In genomic region chr3:99868438-99868723, GRCh38 we compare ENCODE assay signal across 10 cellular contexts. TPM values are rescaled to one million over a fixed set of nuclear protein-coding genes. Genes with fewer than 3 reads are reported as not detected.
DNase-seq lines count a peak whose midpoint lies in the region; ATAC-seq and TF ChIP-seq lines count a peak whose summit lies in the region.
"Had no signal": no experiment of that assay in that cellular context is flagged by ENCODE, and none has a peak within 500 bp of the region (broad histone marks: within the 10 kb centered on the region; RNA-seq: fewer than 3 reads in every experiment).

No MANE protein-coding gene starts in this region.

- peaks cover 35% of the 10 kb centered on the region for H3K4me1 ChIP-seq in HEK293 (ENCODE audit: control insufficient read depth, insufficient read depth, low read length)
- H3K4me1 ChIP-seq in hepatocyte (ENCODE audit: insufficient read depth): peaks cover 52% of the 10 kb centered on the region

- ATAC-seq in GM19328 (IDR thresholded peaks at IDR 0.05; ENCODE audit: unreplicated experiment): no peak

- H3K27ac ChIP-seq in HEK293 (ENCODE audit: extremely low read depth, low read depth, low read length) (no peak overlapping the region), WERI-Rb-1 (peak overlapping the region; percentile 17; the same call in 1 of the 2 replicates), hepatocyte (peak overlapping the region; percentile 96)

- no peaks in the 10 kb centered on the region for H3K9me3 Mint-ChIP-seq in type B pancreatic cell

- no peaks in the 10 kb centered on the region for H3K9me2 ChIP-seq in hepatocyte (replicated peaks; ENCODE audit: insufficient read depth)

- H3K36me3 ChIP-seq in HEK293 (ENCODE audit: control insufficient read depth in 2 of 2, insufficient read depth in 1 of 2, low read length in 2 of 2) (no peaks in the 10 kb centered on the region), WERI-Rb-1 (peaks cover 89% of the 10 kb centered on the region), hepatocyte (replicated peaks; ENCODE audit: insufficient read depth, low read depth) (no peaks in the 10 kb centered on the region)

- H3K27me3 Mint-ChIP-seq in type B pancreatic cell: no peaks in the 10 kb centered on the region

- H3K27ac Mint-ChIP-seq in type B pancreatic cell: no peak overlapping the region

- H4K20me1 ChIP-seq in hepatocyte (ENCODE audit: insufficient read depth, poor library complexity, severe bottlenecking): peaks cover 11% of the 10 kb centered on the region

- no peaks in the 10 kb centered on the region for H3K27me3 ChIP-seq in WERI-Rb-1 (ENCODE audit: insufficient read depth, low read depth, severe bottlenecking)
- H3K27me3 ChIP-seq in hepatocyte: no peaks in the 10 kb centered on the region

- POLR2A ChIA-PET in HEK293 (lab: Yijun Ruan, JAX): no interaction called here

- no peak for TF ChIP-seq CTCF in HEK293 (tag by site-specific recombination; IDR thresholded peaks at IDR 0.05)
- TF ChIP-seq CTCF in WERI-Rb-1 (IDR thresholded peaks at IDR 0.05; ENCODE audit: low read depth, low read length): no peak
- TF ChIP-seq CTCF in hepatocyte (IDR thresholded peaks at IDR 0.05; ENCODE audit: poor library complexity): no peak
- TF ChIP-seq CTCF in type B pancreatic cell (conservative IDR thresholded peaks at IDR 0.05): no peak

- H3K4me3 Mint-ChIP-seq in type B pancreatic cell: no peak overlapping the region

- H2AFZ ChIP-seq in hepatocyte: no peak overlapping the region

- peaks cover 43% of the 10 kb centered on the region for H3K4me1 Mint-ChIP-seq in type B pancreatic cell (ENCODE audit: unreplicated experiment)

- H3K9me3 ChIP-seq in HEK293 (ENCODE audit: control insufficient read depth, insufficient read depth, low read depth, low read length) (no peaks in the 10 kb centered on the region), WERI-Rb-1 (ENCODE audit: severe bottlenecking) (no peaks in the 10 kb centered on the region), hepatocyte (ENCODE audit: low read depth) (no peaks in the 10 kb centered on the region)

- no peak overlapping the region for H3K4me3 ChIP-seq in HEK293 (ENCODE audit: low read depth, low read length)
- no peak overlapping the region for H3K4me3 ChIP-seq in WERI-Rb-1 (ENCODE audit: low read depth, low read length)
- H3K4me3 ChIP-seq in hepatocyte: no peak overlapping the region
- H3K4me3 ChIP-seq: lung had no signal

- peak; percentile 17 for DNase-seq in COLO668 (lab: John Stamatoyannopoulos, UW; ENCODE audit: unreplicated experiment)
- peak; percentile 46 for DNase-seq in WERI-Rb-1
- peak; percentile 49 for DNase-seq in hepatocyte (ENCODE audit: low spot score)
- DNase-seq in GM19238 (ENCODE audit: insufficient read length, low spot score): no peak
- no peak for DNase-seq in type B pancreatic cell (ENCODE audit: extremely low spot score, unreplicated experiment)
- DNase-seq in NOMO-1 treated with dmso at 0.1 percent for 144 hours (lab: John Stamatoyannopoulos, UW; ENCODE audit: unreplicated experiment): no peak
- DNase-seq: NCI-H1048 had no signal

- 5% methylated on average over 1 of the region's 1 CpG for WGBS in hepatocyte (ENCODE audit: low lambda C conversion rate, missing lambda C conversion rate)

- H3K79me2 ChIP-seq in hepatocyte: peaks cover 100% of the 10 kb centered on the region

- peak overlapping the region; percentile 74 for H3K4me2 ChIP-seq in hepatocyte

- H3K36me3 Mint-ChIP-seq in type B pancreatic cell: peaks cover 22% of the 10 kb centered on the region

- CTCF ChIA-PET in HEK293 (lab: Yijun Ruan, JAX): interaction anchor here (1.0 kb wide), 2 partner anchors 14 to 36 kb away, joined by 3 read pairs; no protein-coding TSS in a partner anchor

TF ChIP-seq in HEK293, 187 proteins besides CTCF, POLR2A, EP300 and RAD21 (continues in another document):
- peak; percentile 89; the same call in 1 of the 2 replicates for TF ChIP-seq ZNF626 (tag by site-specific recombination; IDR thresholded peaks at IDR 0.05)
- TF ChIP-seq ZNF830 (tag by site-specific recombination; IDR thresholded peaks at IDR 0.05; ENCODE audit: low read depth): peak; percentile 94
- peak; percentile 77 for TF ChIP-seq ZNF529 (tag by site-specific recombination; IDR thresholded peaks at IDR 0.05; ENCODE audit: insufficient replicate concordance)
- peak; percentile 54; the same call in 1 of the 2 replicates for TF ChIP-seq GLI2 (tag by site-specific recombination; IDR thresholded peaks at IDR 0.05; ENCODE audit: borderline replicate concordance, low read depth)
- peak; percentile 32; the same call in 1 of the 2 replicates for TF ChIP-seq ZNF596 (tag by site-specific recombination; IDR thresholded peaks at IDR 0.05)
- peak; percentile 87 for TF ChIP-seq ZNF549 (tag by site-specific recombination; IDR thresholded peaks at IDR 0.05)
- peak; percentile 76; the same call in 1 of the 2 replicates for TF ChIP-seq ZNF112 (tag by site-specific recombination; IDR thresholded peaks at IDR 0.05)
- peak; percentile 79 for TF ChIP-seq KLF10 (tag by site-specific recombination; IDR thresholded peaks at IDR 0.05)
- TF ChIP-seq HOXD13 (CRISPR knock-in tag; IDR thresholded peaks at IDR 0.05; ENCODE audit: borderline replicate concordance): no peak
- TF ChIP-seq ZNF132 (tag by site-specific recombination; IDR thresholded peaks at IDR 0.05; ENCODE audit: borderline replicate concordance): peak; percentile 88
- TF ChIP-seq ZBTB7A (tag by site-specific recombination; IDR thresholded peaks at IDR 0.05; ENCODE audit: low read depth): no peak
- peak; percentile 94 for TF ChIP-seq ZNF660 (tag by site-specific recombination; IDR thresholded peaks at IDR 0.05)
- peak; percentile 91 for TF ChIP-seq ZNF37A (tag by site-specific recombination; IDR thresholded peaks at IDR 0.05)
- no peak for TF ChIP-seq ZNF24 (tag by site-specific recombination; IDR thresholded peaks at IDR 0.05)
- TF ChIP-seq ZNF350 (tag by site-specific recombination; IDR thresholded peaks at IDR 0.05): peak; percentile 93
- TF ChIP-seq ZBTB44 (tag by site-specific recombination; IDR thresholded peaks at IDR 0.05): peak; percentile 92
- peak; percentile 82 for TF ChIP-seq ZNF677 (tag by site-specific recombination; IDR thresholded peaks at IDR 0.05)
- no peak for TF ChIP-seq ZNF701 (tag by site-specific recombination; IDR thresholded peaks at IDR 0.05)
- TF ChIP-seq ZNF19 (tag by site-specific recombination; IDR thresholded peaks at IDR 0.05; ENCODE audit: low read depth): no peak
- TF ChIP-seq PRDM10 (tag by site-specific recombination; IDR thresholded peaks at IDR 0.05): peak; percentile 14; the same call in 1 of the 2 replicates
- peak; percentile 96 for TF ChIP-seq ZNF184 (tag by site-specific recombination; IDR thresholded peaks at IDR 0.05)
- TF ChIP-seq ZNF449 (tag by site-specific recombination; IDR thresholded peaks at IDR 0.05): no peak

RNA-seq across cellular contexts. Expression of gene CMSS1, which starts 50.7 kb away (rescaled TPM):
- 6.9 and 11.8 TPM in 2 replicates for total RNA-seq in hepatocyte
- 17.0 and 19.2 TPM in 2 replicates for polyA plus RNA-seq in hepatocyte
- 14.5 and 34.1 TPM in 2 replicates for total RNA-seq in type B pancreatic cell (ENCODE audit: low replicate concordance)

Comparison
In these comparisons a context has a peak if more than half of its experiments do, and no peak if none do; other contexts are left out.
1. DNase-seq: peak in COLO668 (single experiment), WERI-Rb-1 (single experiment) and hepatocyte (single experiment); none in GM19238 (single experiment), type B pancreatic cell (single experiment) and NOMO-1 treated with dmso at 0.1 percent for 144 hours (single experiment).